Comparison of ENCODE assay signal across 9 cellular contexts in the genomic region with DNA sequence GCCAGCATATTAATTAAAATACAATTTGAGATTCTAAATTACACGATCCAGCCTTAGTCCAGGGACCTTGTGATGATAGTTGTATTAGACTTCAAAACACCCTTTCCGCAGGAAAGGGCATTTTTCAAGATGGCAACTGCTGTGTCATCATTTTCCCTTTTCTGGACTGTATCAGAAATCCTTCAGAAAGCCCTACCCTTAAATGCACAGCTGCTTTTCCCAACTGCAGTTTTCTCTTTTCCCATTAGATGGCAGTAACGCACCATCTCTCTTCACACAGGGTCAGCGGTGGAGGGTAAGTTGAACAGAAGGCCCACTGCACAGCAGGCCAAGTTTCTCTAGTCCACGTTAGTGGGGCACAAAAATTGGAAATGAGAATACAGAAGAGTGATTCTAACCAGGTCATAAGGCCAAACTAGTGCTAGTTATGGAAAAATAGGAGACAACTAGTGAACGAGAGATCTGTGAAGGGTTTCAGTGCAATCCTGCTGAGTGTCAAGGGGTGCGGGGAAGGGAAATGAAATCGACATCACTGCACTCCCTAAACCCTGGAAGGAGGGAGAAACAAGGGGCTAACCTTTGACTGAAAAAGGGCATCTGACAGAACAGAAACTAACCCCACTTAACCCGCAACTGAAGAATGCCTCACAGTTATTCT. TPM values are rescaled to one million over a fixed set of nuclear protein-coding genes. Genes with fewer than 3 reads are reported as not detected.
A peak's percentile ranks its signal among the peaks of the same experiment; 100 is the strongest.
DNase-seq lines count a peak whose midpoint lies in the region; ATAC-seq and TF ChIP-seq lines count a peak whose summit lies in the region.
"Had no signal": no experiment of that assay in that cellular context is flagged by ENCODE, and none has a peak within 500 bp of the region (broad histone marks: within the 10 kb centered on the region; RNA-seq: fewer than 3 reads in every experiment).

No MANE protein-coding gene starts in this region.

- peaks cover under 1 to 3% of the 10 kb centered on the region in 2 donors for H3K27me3 Mint-ChIP-seq in CD8-positive, alpha-beta memory T cell
- H3K27me3 Mint-ChIP-seq in HFFc6 (ENCODE audit: insufficient read depth), result peaks cover 4% of the 10 kb centered on the region; the same call in 1 of the 2 replicates

- CTCF ChIA-PET in CD8-positive, alpha-beta memory T cell (lab: Charles Lee), result interaction anchor here (0.7 to 3.1 kb wide), 13 partner anchors 9 to 392 kb away, joined by 3 to 23 read pairs (median 4); no protein-coding TSS in a partner anchor

- no peaks in the 10 kb centered on the region for H3K27me3 ChIP-seq in CD8-positive, alpha-beta memory T cell (ENCODE audit: insufficient read depth, low read length, poor library complexity, severe bottlenecking)

- H3K4me3 Mint-ChIP-seq in CD8-positive, alpha-beta memory T cell, result no peak overlapping the region
- no peak overlapping the region for H3K4me3 Mint-ChIP-seq in HFFc6
- H3K4me3 Mint-ChIP-seq: T-helper 1 cell treated with Interleukin-12 subunit alpha and Interleukin-12 subunit beta and Interleukin-4 antibody, amounts not matched to agents 30 μg/mL and 1 μg/mL, for 36 hours had no signal

- H3K9me3 ChIP-seq in CD8-positive, alpha-beta memory T cell (ENCODE audit: low read length), result no peaks in the 10 kb centered on the region

- no peak for ATAC-seq in GM21447 (IDR thresholded peaks at IDR 0.05; ENCODE audit: unreplicated experiment)

- H3K4me3 ChIP-seq in CD8-positive, alpha-beta memory T cell (ENCODE audit: low read length), result no peak overlapping the region

- peaks cover 8% of the 10 kb centered on the region for H3K4me1 ChIP-seq in CD8-positive, alpha-beta memory T cell (ENCODE audit: insufficient read depth, low read length)

- peak in 4 of 5 donors; percentile 45 to 66 (median 60) for DNase-seq in CD8-positive, alpha-beta memory T cell
- DNase-seq in HFFc6 (peak; percentile 77), NCI-H524 treated with DMSO at 0.1 percent for 48 hours (lab: John Stamatoyannopoulos, UW) (peak; percentile 50), dermis microvascular lymphatic vessel endothelial cell (ENCODE audit: low read depth in 2 of 2) (peak; percentile 78 to 83), lung microvascular endothelial cell (ENCODE audit: low read depth in 2 of 2) (peak; percentile 86 to 87)
- DNase-seq in activated CD4-positive, CD25-positive, alpha-beta regulatory T cell treated with anti-CD3 and anti-CD28 coated beads, Interleukin-2, amount 50 U/mL, for 72 hours, result peak; percentile 50
- peak; percentile 27 to 31 for DNase-seq in stimulated activated CD8-positive, alpha-beta memory T cell treated with anti-CD3 and anti-CD28 coated beads, Interleukin-7, amount 100 ng/mL, for 1 hour (ENCODE audit: low read depth in 2 of 2)

- no peak overlapping the region for H3K27ac Mint-ChIP-seq in CD8-positive, alpha-beta memory T cell
- H3K27ac Mint-ChIP-seq in HFFc6, result no peak overlapping the region
- H3K27ac Mint-ChIP-seq: T-helper 1 cell treated with Interleukin-12 subunit alpha and Interleukin-12 subunit beta and Interleukin-4 antibody, amounts not matched to agents 30 μg/mL and 1 μg/mL, for 36 hours had no signal

- H3K27ac ChIP-seq in CD8-positive, alpha-beta memory T cell (ENCODE audit: low read depth, low read length), result no peak overlapping the region

- no peaks in the 10 kb centered on the region for H3K36me3 Mint-ChIP-seq in CD8-positive, alpha-beta memory T cell
- H3K36me3 Mint-ChIP-seq in HFFc6 (ENCODE audit: low read depth), result no peaks in the 10 kb centered on the region

- H3K4me1 Mint-ChIP-seq in CD8-positive, alpha-beta memory T cell, result peaks cover 3 to 6% (median 4%) of the 10 kb centered on the region in 3 donors
- H3K4me1 Mint-ChIP-seq in HFFc6 (ENCODE audit: low read depth), result peaks cover 30% of the 10 kb centered on the region

- peak; percentile 93 for TF ChIP-seq CTCF in HFFc6 (IDR thresholded peaks at IDR 0.05)

- no peaks in the 10 kb centered on the region for H3K36me3 ChIP-seq in CD8-positive, alpha-beta memory T cell (ENCODE audit: insufficient read depth, low read length)

- H3K9me3 Mint-ChIP-seq in CD8-positive, alpha-beta memory T cell, result no peaks in the 10 kb centered on the region
- no peaks in the 10 kb centered on the region for H3K9me3 Mint-ChIP-seq in HFFc6
- H3K9me3 Mint-ChIP-seq: T-helper 1 cell treated with Interleukin-12 subunit alpha and Interleukin-12 subunit beta and Interleukin-4 antibody, amounts not matched to agents 30 μg/mL and 1 μg/mL, for 36 hours had no signal

- POLR2A ChIA-PET in CD8-positive, alpha-beta memory T cell (lab: Charles Lee), result no interaction called here

RNA-seq across cellular contexts. Expression of a gene that starts 22.1 kb away (rescaled TPM):
- not detected for total RNA-seq in CD8-positive, alpha-beta memory T cell
- not detected for polyA plus RNA-seq in CD8-positive, alpha-beta memory T cell
- not detected for total RNA-seq in HFFc6 (2021; fragmentation: NEBNext Ultra II Directional; extraction: Animal tissue kit (Norgen Biotek cat#: 25700))
- 3.5 and 7.2 TPM in 2 replicates for total RNA-seq in dermis microvascular lymphatic vessel endothelial cell
- total RNA-seq in lung microvascular endothelial cell, result 3.5 and 5.0 TPM in 2 replicates

RNA-seq across cellular contexts. Expression of a gene that starts 22.3 kb away (rescaled TPM):
- total RNA-seq in CD8-positive, alpha-beta memory T cell, result not detected
- polyA plus RNA-seq in CD8-positive, alpha-beta memory T cell, result not detected
- total RNA-seq in HFFc6 (2021; fragmentation: NEBNext Ultra II Directional; extraction: Animal tissue kit (Norgen Biotek cat#: 25700)), result not detected
- total RNA-seq in dermis microvascular lymphatic vessel endothelial cell (69.1 and 86.5 TPM in 2 replicates), lung microvascular endothelial cell (62.3 and 91.7 TPM in 2 replicates)

Comparison
In these comparisons a context has a peak if more than half of its experiments do, and no peak if none do; other contexts are left out.
1. DNase-seq: peak in every context shown above with its lines; median percentile 86 in lung microvascular endothelial cell; 80 in dermis microvascular lymphatic vessel endothelial cell; 77 in HFFc6; 60 in CD8-positive, alpha-beta memory T cell; 50 in NCI-H524 treated with DMSO at 0.1 percent for 48 hours; 50 in activated CD4-positive, CD25-positive, alpha-beta regulatory T cell treated with anti-CD3 and anti-CD28 coated beads, Interleukin-2, amount 50 U/mL, for 72 hours; 29 in stimulated activated CD8-positive, alpha-beta memory T cell treated with anti-CD3 and anti-CD28 coated beads, Interleukin-7, amount 100 ng/mL, for 1 hour.
2. RNA of a gene that starts 22.3 kb away (total RNA-seq): 62.3 to 91.7 TPM in lung microvascular endothelial cell and 69.1 to 86.5 TPM in dermis microvascular lymphatic vessel endothelial cell; not detected in CD8-positive, alpha-beta memory T cell and not detected in HFFc6; every median in the first group is over 10 times any median in the second.